ENCODE assay signal across 28 cellular contexts in genomic region chr2:121101093-121101715, GRCh38.
"Had no signal": no experiment of that assay in that cellular context is flagged by ENCODE, and none has a peak within 500 bp of the region (broad histone marks: within the 10 kb centered on the region; RNA-seq: fewer than 3 reads in every experiment).

No MANE protein-coding gene starts in this region.

- H3K4me1 ChIP-seq: SJCRH30 had no signal

- H3K27me3 ChIP-seq: MG63, SJCRH30 had no signal

- H3K27ac Mint-ChIP-seq: activated CD4-positive, alpha-beta T cell treated with anti-CD3 and anti-CD28 coated beads, Interleukin-2, amount 10 ng/mL, durations not matched to agents 24 days and 14 days; activated CD8-positive, alpha-beta T cell treated with anti-CD3 and anti-CD28 coated beads for 36 hours; activated naive CD4-positive, alpha-beta T cell treated with anti-CD3 and anti-CD28 coated beads, Interleukin-2, amount 10 ng/mL, durations not matched to agents 7 days and 5 days; activated naive CD8-positive, alpha-beta T cell; activated naive CD8-positive, alpha-beta T cell treated with anti-CD3 and anti-CD28 coated beads, Interleukin-2, amount 50 U/mL, for 24 hours had no signal

- H3K4me3 Mint-ChIP-seq: activated CD4-positive, alpha-beta T cell treated with anti-CD3 and anti-CD28 coated beads, Interleukin-2, amount 10 ng/mL, durations not matched to agents 24 days and 14 days; activated CD8-positive, alpha-beta T cell treated with anti-CD3 and anti-CD28 coated beads for 36 hours; activated naive CD4-positive, alpha-beta T cell treated with anti-CD3 and anti-CD28 coated beads, Interleukin-2, amount 10 ng/mL, durations not matched to agents 7 days and 5 days; activated naive CD8-positive, alpha-beta T cell; activated naive CD8-positive, alpha-beta T cell treated with anti-CD3 and anti-CD28 coated beads, Interleukin-2, amount 50 U/mL, for 24 hours; brain had no signal

- H3K36me3 ChIP-seq: MG63, SJCRH30 had no signal

- H3K4me1 Mint-ChIP-seq: activated CD4-positive, alpha-beta T cell treated with anti-CD3 and anti-CD28 coated beads, Interleukin-2, amount 10 ng/mL, durations not matched to agents 24 days and 14 days; activated naive CD4-positive, alpha-beta T cell treated with anti-CD3 and anti-CD28 coated beads, Interleukin-2, amount 10 ng/mL, durations not matched to agents 7 days and 5 days; activated naive CD8-positive, alpha-beta T cell treated with anti-CD3 and anti-CD28 coated beads, Interleukin-2, amount 50 U/mL, for 24 hours had no signal

- H3K27ac ChIP-seq: SJCRH30, SK-N-MC had no signal

- H3K9me3 ChIP-seq: MG63, SJCRH30 had no signal

- ATAC-seq: activated CD8-positive, alpha-beta T cell treated with anti-CD3 and anti-CD28 coated beads for 36 hours; activated naive CD8-positive, alpha-beta T cell treated with anti-CD3 and anti-CD28 coated beads, Interleukin-2, amount 50 U/mL, for 24 hours; Panc1 had no signal

- H3K4me3 ChIP-seq: MG63, SJCRH30, SK-N-MC had no signal

- H3K36me3 Mint-ChIP-seq: activated naive CD4-positive, alpha-beta T cell treated with anti-CD3 and anti-CD28 coated beads, Interleukin-2, amount 10 ng/mL, durations not matched to agents 7 days and 5 days; activated naive CD8-positive, alpha-beta T cell; brain had no signal

- H3K9me3 Mint-ChIP-seq: activated CD4-positive, alpha-beta T cell treated with anti-CD3 and anti-CD28 coated beads, Interleukin-2, amount 10 ng/mL, durations not matched to agents 24 days and 14 days; activated CD8-positive, alpha-beta T cell treated with anti-CD3 and anti-CD28 coated beads for 36 hours; activated naive CD4-positive, alpha-beta T cell treated with anti-CD3 and anti-CD28 coated beads, Interleukin-2, amount 10 ng/mL, durations not matched to agents 7 days and 5 days; activated naive CD8-positive, alpha-beta T cell treated with anti-CD3 and anti-CD28 coated beads, Interleukin-2, amount 50 U/mL, for 24 hours had no signal

- DNase-seq: activated CD4-positive, alpha-beta T cell treated with anti-CD3 and anti-CD28 coated beads, Interleukin-2, amount 10 ng/mL, durations not matched to agents 24 days and 14 days; activated CD4-positive, alpha-beta T cell treated with anti-CD3 and anti-CD28 coated beads, Interleukin-2, amount 50 U/mL, for 4 hours; activated CD8-positive, alpha-beta T cell treated with anti-CD3 and anti-CD28 coated beads for 36 hours; activated naive CD4-positive, alpha-beta T cell treated with anti-CD3 and anti-CD28 coated beads, Interleukin-2, amount 10 ng/mL, durations not matched to agents 7 days and 5 days; activated naive CD8-positive, alpha-beta T cell treated with anti-CD3 and anti-CD28 coated beads, Interleukin-2, amount 50 U/mL, for 24 hours; activated T-cell treated with anti-CD3 and anti-CD28 coated beads, Interleukin-2, amount 50 U/mL, for 1 hour; anterior cingulate cortex; caudate nucleus; cerebellar nuclear complex; Kasumi-1; KBM-7; MG63; NCI-H1048; NCI-H1105 treated with DMSO at 0.1 percent for 48 hours; NCI-H1436; NCI-H1694; NCI-H1930; NCI-H2081 treated with DMSO at 0.1 percent for 48 hours; NCI-H226; NCI-H446 treated with DMSO at 0.1 percent for 48 hours; NCI-H774; SHP77; SJCRH30; T1000 had no signal

- H3K27me3 Mint-ChIP-seq: activated CD4-positive, alpha-beta T cell treated with anti-CD3 and anti-CD28 coated beads, Interleukin-2, amount 10 ng/mL, durations not matched to agents 24 days and 14 days; activated naive CD8-positive, alpha-beta T cell had no signal
